ENCODE assay signal across 8 cellular contexts in the genomic region with DNA sequence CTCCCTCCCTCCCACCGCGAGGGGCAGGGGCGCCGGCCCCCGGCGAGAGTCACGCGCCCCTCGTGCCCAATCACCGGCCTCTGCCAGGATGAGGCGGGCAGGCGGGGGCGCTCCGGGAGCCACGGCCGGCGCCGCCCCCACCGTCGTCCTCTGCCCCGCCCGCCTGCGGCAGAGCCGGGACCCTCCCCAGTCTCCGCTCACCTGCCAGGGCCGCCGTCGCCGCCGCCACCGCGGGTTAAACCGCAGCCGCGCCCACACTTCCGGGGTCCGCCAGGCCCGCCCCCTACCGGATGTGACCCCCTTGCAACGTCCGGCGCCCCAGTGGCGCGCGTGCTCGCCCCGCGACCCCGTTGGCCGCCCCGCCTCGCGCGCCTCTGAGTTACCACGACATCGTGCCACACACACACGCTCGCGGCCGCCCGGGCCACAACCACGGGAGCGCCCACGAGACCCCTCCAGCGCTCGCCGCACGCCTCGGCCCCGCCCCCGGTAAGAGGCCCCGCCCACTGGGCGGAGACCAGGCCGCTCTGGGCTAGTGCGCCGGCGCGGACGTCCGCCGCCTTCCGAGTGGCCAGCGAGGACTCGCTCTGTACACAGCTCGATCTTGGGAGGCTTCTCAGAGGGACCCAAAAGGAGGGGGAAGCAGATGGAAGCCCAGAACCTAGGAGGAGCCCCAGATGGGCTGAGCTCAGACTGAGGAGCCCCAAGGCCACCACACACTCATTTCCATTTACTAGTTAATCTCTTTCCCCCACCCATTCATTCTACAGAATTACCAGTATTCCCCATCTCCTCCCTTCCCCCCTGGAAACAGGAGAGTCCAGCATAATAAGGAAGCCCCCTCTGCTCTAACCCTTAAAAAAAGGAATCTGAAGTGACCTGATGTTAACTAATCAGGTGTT.
DNase-seq lines count a peak whose midpoint lies in the region; TF ChIP-seq lines count a peak whose summit lies in the region.

A gene (minus strand): TSS at position 237 of the 902 bp plus-strand sequence. CDS start 22,597 bp downstream, outside the sequence.

- no peak for TF ChIP-seq CTCF in GM20000 (IDR thresholded peaks at IDR 0.05; ENCODE audit: extremely low read depth, missing control alignments)

- DNase-seq in COLO668 (lab: John Stamatoyannopoulos, UW; ENCODE audit: unreplicated experiment) (peak; percentile 96), GM20000 (ENCODE audit: low spot score) (peak; percentile 98), HS-27A (ENCODE audit: low read depth) (peak; percentile 65), medulla oblongata (ENCODE audit: extremely low spot score) (peak; percentile 93)
- DNase-seq in NK-92 treated with Interleukin-12 subunit alpha and Interleukin-12 subunit beta, amount 100 ng/mL, for 24 hours (lab: John Stamatoyannopoulos, UW): peak; percentile 91
- peak; percentile 83 to 84 for DNase-seq in activated CD8-positive, alpha-beta memory T cell treated with anti-CD3 and anti-CD28 coated beads for 4 hours (ENCODE audit: low read depth in 2 of 2)
- peak; percentile 87 for DNase-seq in effector CD8-positive, alpha-beta T cell (lab: John Stamatoyannopoulos, UW)
- DNase-seq in stimulated activated CD4-positive, alpha-beta T cell treated with anti-CD3 and anti-CD28 coated beads, TNF-alpha, amount 100 ng/mL, for 48 hours (ENCODE audit: low read depth in 3 of 3): peak; percentile 86 to 92 (median 90)

Comparison
In these comparisons a context has a peak if more than half of its experiments do, and no peak if none do; other contexts are left out.
1. Peak in every context shown above with its lines: DNase-seq.